1 cellular context compared by ENCODE assay signal in genomic region chr4:1216076-1216614, GRCh38.
TF ChIP-seq lines count a peak whose summit lies in the region.

No MANE protein-coding gene starts in this region.

TF ChIP-seq in K562, 482 proteins besides CTCF, POLR2A, EP300 and RAD21:
- TF ChIP-seq MIER1 (IDR thresholded peaks at IDR 0.05; ENCODE audit: low read depth) (no peak), ZNF395 (CRISPR knock-in tag; IDR thresholded peaks at IDR 0.05) (no peak), NFRKB (IDR thresholded peaks at IDR 0.05; ENCODE audit: low read depth) (no peak), EGR1 (conservative IDR thresholded peaks at IDR 0.05) (no peak), SIX5 (IDR thresholded peaks at IDR 0.05; ENCODE audit: borderline replicate concordance in 1 of 2, insufficient read depth in 1 of 2, low read depth in 1 of 2, low read length in 2 of 2) (no peak), POLR2G (IDR thresholded peaks at IDR 0.05; ENCODE audit: low read depth, low read length) (peak; percentile 34; the same call in 1 of the 2 replicates), BDP1 (IDR thresholded peaks at IDR 0.05; ENCODE audit: insufficient read depth, insufficient read length) (no peak)
